8 cellular contexts compared by ENCODE assay signal in the genomic region with DNA sequence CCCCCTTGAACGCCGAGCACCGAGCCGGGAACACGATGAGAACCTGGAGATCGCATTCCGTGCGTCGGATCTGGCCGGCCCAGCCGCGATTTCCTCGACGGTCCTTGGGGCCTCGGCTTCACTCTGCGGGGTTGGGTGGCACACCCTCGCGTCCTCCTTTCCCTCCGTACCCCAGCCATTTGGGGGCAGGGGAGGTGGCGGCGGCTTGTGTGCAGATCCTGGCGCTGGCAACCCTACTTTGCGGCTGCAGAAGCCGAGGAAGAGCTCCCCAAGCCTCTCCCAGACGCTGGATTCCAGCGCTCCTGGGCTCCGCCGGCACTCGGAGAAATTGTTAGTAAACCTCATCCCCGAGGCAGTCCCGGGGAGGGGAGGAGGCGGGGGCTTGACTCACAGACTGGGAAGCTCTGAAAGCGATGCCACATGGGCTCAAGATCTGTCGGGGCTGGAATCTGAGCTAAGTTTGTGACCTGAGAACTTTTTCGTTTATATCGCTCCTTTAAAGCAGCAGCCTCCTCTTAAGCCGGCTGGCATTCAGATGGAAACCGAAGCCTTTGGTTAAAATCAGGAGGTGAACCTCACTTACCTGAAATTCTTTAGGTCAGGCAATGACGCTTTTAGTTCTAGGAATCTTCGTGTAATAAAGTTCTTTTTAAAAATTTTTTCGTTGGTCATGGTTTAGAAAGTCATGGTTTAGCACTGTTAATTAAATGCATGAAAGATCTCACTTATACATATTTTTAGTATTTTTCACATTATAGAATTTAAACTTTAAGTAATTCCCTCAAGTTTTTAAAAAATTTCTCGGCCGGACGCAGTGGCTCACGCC. TPM values are rescaled to one million over a fixed set of nuclear protein-coding genes. Genes with fewer than 3 reads are reported as not detected.
DNase-seq lines count a peak whose midpoint lies in the region; ATAC-seq and TF ChIP-seq lines count a peak whose summit lies in the region.

No MANE protein-coding gene starts in this region.

- no peaks in the 10 kb centered on the region for H3K9me3 ChIP-seq in CD4-positive, CD25-positive, alpha-beta regulatory T cell (ENCODE audit: control insufficient read depth in 2 of 2, low read length in 2 of 2)
- no peaks in the 10 kb centered on the region for H3K9me3 ChIP-seq in T-helper 17 cell (ENCODE audit: control insufficient read depth, low read length, poor library complexity, severe bottlenecking)
- H3K9me3 ChIP-seq in skeletal muscle satellite cell (replicated peaks; ENCODE audit: low read length): no peaks in the 10 kb centered on the region

- ATAC-seq in CD4-positive, CD25-positive, alpha-beta regulatory T cell (ENCODE audit: low read depth in 2 of 2): peak in 1 of 2 donors; percentile 17
- ATAC-seq in HG03378 (IDR thresholded peaks at IDR 0.05; ENCODE audit: unreplicated experiment): peak; percentile 12
- ATAC-seq in T-helper 17 cell: peak; percentile 29

- no peak overlapping the region for H3K27ac ChIP-seq in CD4-positive, CD25-positive, alpha-beta regulatory T cell (ENCODE audit: insufficient read depth, low read length, poor library complexity, severe bottlenecking)
- peak overlapping the region; percentile 83 for H3K27ac ChIP-seq in caudate nucleus (ENCODE audit: low read depth, low read length)

- peaks cover 48% of the 10 kb centered on the region for H3K27me3 Mint-ChIP-seq in CD4-positive, CD25-positive, alpha-beta regulatory T cell
- peaks cover 6% of the 10 kb centered on the region for H3K27me3 Mint-ChIP-seq in T-helper 17 cell
- peaks cover 7 to 16% (median 14%) of the 10 kb centered on the region in 3 donors for H3K27me3 Mint-ChIP-seq in immature natural killer cell (ENCODE audit: low read depth in 3 of 3)

- H3K36me3 ChIP-seq in CD4-positive, CD25-positive, alpha-beta regulatory T cell (ENCODE audit: control insufficient read depth, insufficient read depth, low read length): no peaks in the 10 kb centered on the region
- H3K36me3 ChIP-seq in skeletal muscle satellite cell (ENCODE audit: insufficient read depth, low read length): no peaks in the 10 kb centered on the region

- H3K4me3 Mint-ChIP-seq in CD4-positive, CD25-positive, alpha-beta regulatory T cell: peak overlapping the region; percentile 72 to 89 (median 78)
- peak overlapping the region; percentile 92 for H3K4me3 Mint-ChIP-seq in T-helper 17 cell
- H3K4me3 Mint-ChIP-seq in immature natural killer cell: peak overlapping the region; percentile 72 to 90 (median 88)

- H3K36me3 Mint-ChIP-seq in CD4-positive, CD25-positive, alpha-beta regulatory T cell: no peaks in the 10 kb centered on the region
- H3K36me3 Mint-ChIP-seq in T-helper 17 cell (ENCODE audit: low read depth) (peaks cover 4% of the 10 kb centered on the region), immature natural killer cell (no peaks in the 10 kb centered on the region)

- no peaks in the 10 kb centered on the region for H3K9me3 Mint-ChIP-seq in CD4-positive, CD25-positive, alpha-beta regulatory T cell
- no peaks in the 10 kb centered on the region for H3K9me3 Mint-ChIP-seq in immature natural killer cell

- H3K27ac Mint-ChIP-seq in CD4-positive, CD25-positive, alpha-beta regulatory T cell: no peak overlapping the region
- H3K27ac Mint-ChIP-seq in T-helper 17 cell (peak overlapping the region; percentile 62), immature natural killer cell (no peak overlapping the region)

- peak; percentile 9 for TF ChIP-seq POLR2A in GM19099 (IDR thresholded peaks at IDR 0.05; ENCODE audit: extremely low read depth, insufficient read length, low read depth)

- peak in 1 of 3 donors; percentile 8 for DNase-seq in CD4-positive, CD25-positive, alpha-beta regulatory T cell
- peak in 1 of 3 donors; percentile 18 for DNase-seq in T-helper 17 cell
- DNase-seq in caudate nucleus (lab: John Stamatoyannopoulos, UW): peak in 53 of 61 donors; percentile 4 to 82 (median 43)
- DNase-seq in immature natural killer cell: peak in 2 of 3 donors; percentile 10
- DNase-seq in SHP77 treated with DMSO at 0.1 percent for 48 hours (lab: John Stamatoyannopoulos, UW): no peak

- peak overlapping the region; percentile 90 for H3K4me2 ChIP-seq in skeletal muscle satellite cell (ENCODE audit: low read length)

- peaks cover 0 to 18% (median 12%) of the 10 kb centered on the region in 4 donors for H3K4me1 Mint-ChIP-seq in CD4-positive, CD25-positive, alpha-beta regulatory T cell
- H3K4me1 Mint-ChIP-seq in T-helper 17 cell (peaks cover 29% of the 10 kb centered on the region), immature natural killer cell (peaks cover 15 to 17% of the 10 kb centered on the region in 2 donors)

- peaks cover 26% of the 10 kb centered on the region for H3K4me1 ChIP-seq in CD4-positive, CD25-positive, alpha-beta regulatory T cell (ENCODE audit: control insufficient read depth, insufficient read depth, low read length, poor library complexity, severe bottlenecking)
- peaks cover 4% of the 10 kb centered on the region for H3K4me1 ChIP-seq in skeletal muscle satellite cell (ENCODE audit: control insufficient read depth, insufficient read depth, low read length)

- peaks cover 14% of the 10 kb centered on the region for H3K27me3 ChIP-seq in CD4-positive, CD25-positive, alpha-beta regulatory T cell (ENCODE audit: control insufficient read depth, insufficient read depth, low read length)
- H3K27me3 ChIP-seq in skeletal muscle satellite cell (ENCODE audit: control insufficient read depth, insufficient read depth, low read length): no peaks in the 10 kb centered on the region

- H3K4me3 ChIP-seq in CD4-positive, CD25-positive, alpha-beta regulatory T cell (ENCODE audit: low read depth, low read length): peak overlapping the region; percentile 57
- peak overlapping the region; percentile 89 for H3K4me3 ChIP-seq in skeletal muscle satellite cell (ENCODE audit: low read length)

- peak overlapping the region; percentile 88 for H3K9ac ChIP-seq in skeletal muscle satellite cell (ENCODE audit: low read depth, low read length)

RNA-seq across cellular contexts. Expression of gene DSE, which starts 0.8 kb away (rescaled TPM):
- 10.2 TPM for total RNA-seq in CD4-positive, CD25-positive, alpha-beta regulatory T cell
- polyA plus RNA-seq in CD4-positive, CD25-positive, alpha-beta regulatory T cell: 1 to 10 TPM; 1.9 to 4.4 (median 2.9) TPM
- total RNA-seq in T-helper 17 cell: 10 to 100 TPM; 19.2 to 32.3 TPM
- 1 to 10 TPM; 2.6 to 3.9 (median 3.2) TPM for polyA plus RNA-seq in immature natural killer cell
- total RNA-seq in skeletal muscle satellite cell (2012; rRNA removed): 24.7 and 34.0 TPM in 2 replicates
